ENCODE assay signal across 8 cellular contexts in genomic region chr11:96393753-96394348, GRCh38. TPM values are rescaled to one million over a fixed set of nuclear protein-coding genes. Genes with fewer than 3 reads are reported as not detected.
A peak's percentile ranks its signal among the peaks of the same experiment; 100 is the strongest.
DNase-seq lines count a peak whose midpoint lies in the region; ATAC-seq and TF ChIP-seq lines count a peak whose summit lies in the region.

No MANE protein-coding gene starts in this region.

- TF ChIP-seq CTCF in fibroblast of the aortic adventitia (IDR thresholded peaks at IDR 0.05; ENCODE audit: insufficient read depth, low read length), result peak; percentile 71

- DNase-seq in DMS79 treated with DMSO at 0.1 percent for 48 hours (lab: John Stamatoyannopoulos, UW) (peak; percentile 29), HPDE6-E6E7 (ENCODE audit: extremely low spot score) (peak; percentile 11), SHP77 treated with DMSO at 0.1 percent for 48 hours (lab: John Stamatoyannopoulos, UW) (peak; percentile 21), fibroblast of the aortic adventitia (ENCODE audit: low read depth) (peak; percentile 70), skeletal muscle cell (ENCODE audit: low read depth) (peak; percentile 4), NCI-H2107 (lab: John Stamatoyannopoulos, UW) (no peak)

- H3K4me3 ChIP-seq in fibroblast of the aortic adventitia (ENCODE audit: low read depth, low read length) (no peak overlapping the region), skeletal muscle cell (ENCODE audit: low read depth, low read length) (no peak overlapping the region)

- ATAC-seq in GM21381 (IDR thresholded peaks at IDR 0.05; ENCODE audit: unreplicated experiment) (no peak), HG03469 (IDR thresholded peaks at IDR 0.05; ENCODE audit: unreplicated experiment) (no peak)

RNA-seq across cellular contexts. Expression of gene JRKL, which starts 4.0 kb away (rescaled TPM):
- total RNA-seq in fibroblast of the aortic adventitia (ENCODE audit: low replicate concordance), result 8.2 and 10.4 TPM in 2 replicates

RNA-seq across cellular contexts. Expression of gene CCDC82, which starts 4.1 kb away (rescaled TPM):
- total RNA-seq in fibroblast of the aortic adventitia (ENCODE audit: low replicate concordance), result 31.2 and 53.1 TPM in 2 replicates

RNA-seq across cellular contexts. Expression of gene MAML2, which starts 50.9 kb away (rescaled TPM):
- total RNA-seq in fibroblast of the aortic adventitia (ENCODE audit: low replicate concordance), result 15.4 and 20.1 TPM in 2 replicates
